In the genomic region with DNA sequence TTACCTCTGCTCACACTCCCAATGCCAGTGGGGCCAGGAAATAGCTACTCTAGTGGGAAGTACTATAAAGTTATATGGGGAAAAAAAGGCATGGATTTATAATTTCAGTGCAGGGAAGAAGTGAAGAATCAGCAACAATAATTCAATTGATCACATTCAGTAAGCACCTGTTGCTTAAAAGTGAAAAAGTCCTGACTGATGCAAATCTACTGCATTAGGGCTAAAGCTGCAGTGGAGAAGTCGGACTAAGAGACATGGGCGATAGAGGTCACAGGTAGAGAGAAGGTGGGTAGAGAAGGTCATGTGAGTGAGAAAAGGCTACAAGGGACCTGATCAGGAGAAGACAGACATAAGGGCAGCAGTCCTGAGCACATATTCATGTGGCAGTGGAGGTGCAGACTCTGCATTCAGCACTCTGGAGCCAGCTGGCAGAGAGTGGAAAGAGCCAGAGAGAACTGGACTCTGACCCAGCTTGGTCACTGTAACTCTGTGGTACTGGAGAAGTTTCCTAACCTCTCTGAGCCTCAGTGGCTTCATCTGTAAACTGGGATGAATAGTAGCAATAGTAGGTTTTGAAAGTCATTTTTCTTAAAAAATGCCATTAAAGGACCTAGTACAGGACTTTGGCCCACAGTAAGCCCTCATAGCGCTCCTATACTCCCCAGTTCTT, we compare ENCODE assay signal across 25 cellular contexts. TPM values are rescaled to one million over a fixed set of nuclear protein-coding genes. Genes with fewer than 3 reads are reported as not detected.
"Had no signal": no experiment of that assay in that cellular context is flagged by ENCODE, and none has a peak within 500 bp of the region (broad histone marks: within the 10 kb centered on the region; RNA-seq: fewer than 3 reads in every experiment).

No MANE protein-coding gene starts in this region.

- H3K36me3 Mint-ChIP-seq: naive thymus-derived CD8-positive, alpha-beta T cell; stimulated activated naive B cell treated with anti-CD40 and anti-IgM and Interleukin-4, amounts not matched to agents 10 μg/mL and 1 μg/mL and 100 μg/mL, for 72 hours had no signal

- H3K27ac Mint-ChIP-seq: nephron progenitor cell; stimulated activated naive CD8-positive, alpha-beta T cell treated with anti-CD3 and anti-CD28 coated beads, Interleukin-15, amount 100 ng/mL, for 72 hours had no signal

- ATAC-seq: foreskin keratinocyte; gastroesophageal sphincter; heart left ventricle; naive thymus-derived CD8-positive, alpha-beta T cell; pancreas; stimulated activated naive B cell treated with anti-CD40 and anti-IgM and Interleukin-4, amounts not matched to agents 10 μg/mL and 1 μg/mL and 100 μg/mL, for 72 hours; stimulated activated naive CD8-positive, alpha-beta T cell treated with anti-CD3 and anti-CD28 coated beads, Interleukin-15, amount 100 ng/mL, for 72 hours had no signal

- H3K27ac ChIP-seq: coronary artery, esophagus muscularis mucosa, foreskin keratinocyte, gastroesophageal sphincter, heart left ventricle, left ventricle myocardium inferior, lower lobe of right lung, pancreas, sigmoid colon, thyroid gland, vagina had no signal

- H3K4me1 ChIP-seq: gastroesophageal sphincter, left ventricle myocardium inferior, pancreas, thyroid gland, vagina had no signal

- H3K27me3 Mint-ChIP-seq: stimulated activated naive CD8-positive, alpha-beta T cell treated with anti-CD3 and anti-CD28 coated beads, Interleukin-15, amount 100 ng/mL, for 72 hours had no signal

- H3K9me3 ChIP-seq: esophagus muscularis mucosa, gastroesophageal sphincter, heart left ventricle, left ventricle myocardium inferior, lower lobe of right lung, pancreas, sigmoid colon, spleen, thyroid gland, vagina had no signal

- H3K36me3 ChIP-seq: esophagus muscularis mucosa, gastroesophageal sphincter, heart left ventricle, left ventricle myocardium inferior, lower lobe of right lung, pancreas, sigmoid colon, spleen, thyroid gland, vagina had no signal

- H3K9me3 Mint-ChIP-seq: naive thymus-derived CD8-positive, alpha-beta T cell; nephron progenitor cell; stimulated activated naive B cell treated with anti-CD40 and anti-IgM and Interleukin-4, amounts not matched to agents 10 μg/mL and 1 μg/mL and 100 μg/mL, for 72 hours; stimulated activated naive CD8-positive, alpha-beta T cell treated with anti-CD3 and anti-CD28 coated beads, Interleukin-15, amount 100 ng/mL, for 72 hours had no signal

- H3K27me3 ChIP-seq: esophagus muscularis mucosa, gastroesophageal sphincter, heart left ventricle, hepatocyte, pancreas, sigmoid colon, thyroid gland, vagina had no signal

- DNase-seq: dermis blood vessel endothelial cell; effector memory CD4-positive, alpha-beta T cell; foreskin keratinocyte; heart left ventricle; kidney; left ventricle myocardium inferior; lower lobe of right lung; naive thymus-derived CD8-positive, alpha-beta T cell; nephron progenitor cell; occipital lobe; pancreas; sigmoid colon; spleen; stimulated activated CD4-positive, alpha-beta T cell treated with anti-CD3 and anti-CD28 coated beads, Interleukin-4, amount 100 ng/mL, for 4 hours; stimulated activated naive B cell treated with anti-CD40 and anti-IgM and Interleukin-4, amounts not matched to agents 10 μg/mL and 1 μg/mL and 100 μg/mL, for 72 hours; stimulated activated naive CD8-positive, alpha-beta T cell treated with anti-CD3 and anti-CD28 coated beads, Interleukin-15, amount 100 ng/mL, for 72 hours; thyroid gland; trophoblast cell had no signal

- H3K4me3 Mint-ChIP-seq: naive thymus-derived CD8-positive, alpha-beta T cell; nephron progenitor cell; stimulated activated naive B cell treated with anti-CD40 and anti-IgM and Interleukin-4, amounts not matched to agents 10 μg/mL and 1 μg/mL and 100 μg/mL, for 72 hours; stimulated activated naive CD8-positive, alpha-beta T cell treated with anti-CD3 and anti-CD28 coated beads, Interleukin-15, amount 100 ng/mL, for 72 hours had no signal

- H3K4me3 ChIP-seq: coronary artery, esophagus muscularis mucosa, gastroesophageal sphincter, heart left ventricle, hepatocyte, left ventricle myocardium inferior, lower lobe of right lung, pancreas, sigmoid colon, thyroid gland, vagina had no signal

RNA-seq across cellular contexts. Expression of a gene that starts 17.6 kb away (rescaled TPM):
- total RNA-seq: dermis blood vessel endothelial cell, endothelial cell of umbilical vein, foreskin keratinocyte, myocyte had no signal
